8 cellular contexts compared by ENCODE assay signal in the genomic region with DNA sequence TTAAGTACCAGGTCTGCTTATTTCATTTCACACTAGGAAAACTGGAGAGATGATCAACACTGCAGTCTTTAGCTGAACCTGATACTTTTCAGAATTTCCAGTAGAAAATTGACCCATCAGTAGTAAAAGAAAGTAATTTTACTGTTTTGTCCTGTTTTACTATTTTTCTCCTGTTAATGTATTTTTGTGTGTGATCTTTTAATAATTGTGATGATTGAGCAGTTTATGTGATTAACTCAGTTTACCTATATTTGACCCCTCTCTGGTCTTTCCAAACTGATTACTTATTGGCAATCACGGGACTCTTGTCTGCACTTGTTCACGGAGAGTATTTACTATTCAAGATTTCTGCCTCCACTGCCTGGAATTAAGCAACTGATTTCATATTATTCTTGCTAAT. TPM values are rescaled to one million over a fixed set of nuclear protein-coding genes. Genes with fewer than 3 reads are reported as not detected.
DNase-seq lines count a peak whose midpoint lies in the region; ATAC-seq and TF ChIP-seq lines count a peak whose summit lies in the region.

No MANE protein-coding gene starts in this region.

- peaks cover 24% of the 10 kb centered on the region for H3K36me3 Mint-ChIP-seq in T-helper 2 cell treated with Interferon-gamma antibody and Interleukin-4, amounts not matched to agents 5 μg/mL and 100 μg/mL, for 36 hours (ENCODE audit: low read depth)
- peaks cover 7 to 20% of the 10 kb centered on the region in 2 donors for H3K36me3 Mint-ChIP-seq in activated naive CD4-positive, alpha-beta T cell treated with anti-CD3 and anti-CD28 coated beads, Interleukin-2, amount 50 U/mL, for 72 hours
- no peaks in the 10 kb centered on the region for H3K36me3 Mint-ChIP-seq in immature natural killer cell

- no peaks in the 10 kb centered on the region for H3K27me3 Mint-ChIP-seq in T-helper 2 cell treated with Interferon-gamma antibody and Interleukin-4, amounts not matched to agents 5 μg/mL and 100 μg/mL, for 36 hours (ENCODE audit: low read depth)
- H3K27me3 Mint-ChIP-seq in immature natural killer cell (ENCODE audit: low read depth in 3 of 3), result peaks cover 3 to 12% (median 8%) of the 10 kb centered on the region in 3 donors

- no peaks in the 10 kb centered on the region for H3K9me3 ChIP-seq in stomach

- peaks cover 12 to 35% (median 24%) of the 10 kb centered on the region in 4 donors for H3K4me1 ChIP-seq in stomach

- peak overlapping the region; percentile 81 for H3K27ac Mint-ChIP-seq in T-helper 2 cell treated with Interferon-gamma antibody and Interleukin-4, amounts not matched to agents 5 μg/mL and 100 μg/mL, for 36 hours
- H3K27ac Mint-ChIP-seq in activated naive CD4-positive, alpha-beta T cell treated with anti-CD3 and anti-CD28 coated beads, Interleukin-2, amount 50 U/mL, for 72 hours, result peak overlapping the region; percentile 69 to 97
- peak overlapping the region; percentile 77 to 96 (median 88) for H3K27ac Mint-ChIP-seq in immature natural killer cell

- TF ChIP-seq CTCF in stomach (IDR thresholded peaks at IDR 0.05) (no peak), GM10266 (IDR thresholded peaks at IDR 0.05; ENCODE audit: control insufficient read depth, insufficient read depth, low read depth, missing control alignments) (no peak)

- H3K27me3 ChIP-seq in stomach, result no peaks in the 10 kb centered on the region

- no peak for TF ChIP-seq POLR2A in stomach (IDR thresholded peaks at IDR 0.05)

- no peak for TF ChIP-seq EP300 in stomach (IDR thresholded peaks at IDR 0.05)

- peak overlapping the region; percentile 34 to 96 (median 93) for H3K27ac ChIP-seq in stomach

- H3K4me3 ChIP-seq in stomach, result peak overlapping the region; percentile 65 to 79 (median 74)

- no peaks in the 10 kb centered on the region for H3K36me3 ChIP-seq in stomach

- ATAC-seq in activated naive CD4-positive, alpha-beta T cell treated with anti-CD3 and anti-CD28 coated beads, Interleukin-2, amount 50 U/mL, for 72 hours, result no peak

- H3K4me3 Mint-ChIP-seq in T-helper 2 cell treated with Interferon-gamma antibody and Interleukin-4, amounts not matched to agents 5 μg/mL and 100 μg/mL, for 36 hours, result peak overlapping the region; percentile 97
- H3K4me3 Mint-ChIP-seq in immature natural killer cell, result peak overlapping the region; percentile 86 to 88 (median 87)

- peaks cover 52% of the 10 kb centered on the region for H3K4me1 Mint-ChIP-seq in T-helper 2 cell treated with Interferon-gamma antibody and Interleukin-4, amounts not matched to agents 5 μg/mL and 100 μg/mL, for 36 hours (ENCODE audit: low read depth)
- peaks cover 30 to 37% of the 10 kb centered on the region in 2 donors for H3K4me1 Mint-ChIP-seq in immature natural killer cell

- DNase-seq in T-helper 2 cell treated with Interferon-gamma antibody and Interleukin-4, amounts not matched to agents 5 μg/mL and 100 μg/mL, for 36 hours (ENCODE audit: low spot score), result no peak
- DNase-seq in T-helper 2 cell (no peak), immature natural killer cell (no peak), stomach (no peak), NCI-H226 (no peak), GM10266 (ENCODE audit: extremely low spot score) (no peak), GF-D8 (lab: John Stamatoyannopoulos, UW) (no peak)
- no peak for DNase-seq in activated naive CD4-positive, alpha-beta T cell treated with anti-CD3 and anti-CD28 coated beads, Interleukin-2, amount 50 U/mL, for 72 hours (ENCODE audit: low spot score in 2 of 2)

- H3K9me3 Mint-ChIP-seq in T-helper 2 cell treated with Interferon-gamma antibody and Interleukin-4, amounts not matched to agents 5 μg/mL and 100 μg/mL, for 36 hours, result no peaks in the 10 kb centered on the region
- peaks cover 0 to 10% of the 10 kb centered on the region in 2 donors for H3K9me3 Mint-ChIP-seq in activated naive CD4-positive, alpha-beta T cell treated with anti-CD3 and anti-CD28 coated beads, Interleukin-2, amount 50 U/mL, for 72 hours
- H3K9me3 Mint-ChIP-seq in immature natural killer cell, result no peaks in the 10 kb centered on the region

- 63 to 70% (median 68%) methylated on average over 2 of the region's 2 CpGs for WGBS in stomach, 5 donors

- intact Hi-C loops in stomach (cut with DNase I; ENCODE audit: low total_unique reads), result no loop called here

RNA-seq across cellular contexts. Expression of gene CYP2R1, which starts 0.5 kb away (rescaled TPM):
- 10 to 100 TPM in 1 of 2 donors, 1 to 10 TPM in 1; 5.1 to 20.6 TPM for total RNA-seq in activated naive CD4-positive, alpha-beta T cell treated with anti-CD3 and anti-CD28 coated beads, Interleukin-2, amount 50 U/mL, for 72 hours
- 10 to 100 TPM; 15.8 to 21.8 (median 16.2) TPM for polyA plus RNA-seq in immature natural killer cell
- 100 to 1,000 TPM in 1 of 5 donors, 10 to 100 TPM in 4; 23.2 to 129 (median 38.2) TPM for total RNA-seq in stomach
- 10 to 100 TPM; 31.2 to 35.1 (median 32.0) TPM for polyA plus RNA-seq in stomach
